ENCODE assay signal across 22 cellular contexts in genomic region chr1:167252986-167253385, GRCh38.
"Had no signal": no experiment of that assay in that cellular context is flagged by ENCODE, and none has a peak within 500 bp of the region (broad histone marks: within the 10 kb centered on the region; RNA-seq: fewer than 3 reads in every experiment).

No MANE protein-coding gene starts in this region.

- DNase-seq: activated B cell treated with CpG ODN at 0.5 μM for 24 hours; activated naive CD4-positive, alpha-beta T cell; activated T-cell treated with anti-CD3 and anti-CD28 coated beads for 4 hours; activated T-cell treated with anti-CD3 and anti-CD28 coated beads, Interleukin-2, amount 50 U/mL, for 72 hours; anterior cingulate cortex; endodermal cell; foreskin fibroblast; head of caudate nucleus; hypothalamus; left lung; lower lobe of right lung; mesendoderm; mucosa of descending colon; right cardiac atrium; spleen; stimulated activated naive CD4-positive, alpha-beta T cell treated with Interleukin-2 at 50 U/mL for 16 hours; testis; transverse colon had no signal

- FAIRE-seq: bronchial epithelial cell had no signal

- ATAC-seq: activated naive CD4-positive, alpha-beta T cell treated with anti-CD3 and anti-CD28 coated beads, Interleukin-2, amount 50 U/mL, for 72 hours; activated T-cell treated with anti-CD3 and anti-CD28 coated beads, Interleukin-2, amount 50 U/mL, for 72 hours; esophagus mucosa; left lung; lower lobe of right lung; mucosa of descending colon; natural killer cell treated with Interleukin-12 subunit alpha and Interleukin-12 subunit beta and Interleukin-15 and Interleukin-18, amount 100 ng/mL, for 72 hours; right cardiac atrium had no signal
